ENCODE assay signal across 8 cellular contexts in the genomic region with DNA sequence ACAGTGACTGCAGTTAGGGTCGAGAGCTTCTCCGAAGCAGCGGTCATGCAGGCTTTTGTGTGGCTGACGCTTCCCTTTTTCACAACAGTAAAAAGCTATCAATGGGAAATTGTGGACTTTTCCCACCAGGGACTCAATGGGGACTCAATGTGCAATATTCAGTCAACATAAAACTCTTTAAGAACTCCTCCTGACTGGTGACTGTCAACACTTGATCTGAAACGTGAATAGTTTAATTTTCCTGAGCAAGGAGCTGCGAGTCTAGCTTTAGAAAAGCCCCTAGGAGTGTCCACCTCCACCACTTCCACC. TPM values are rescaled to one million over a fixed set of nuclear protein-coding genes. Genes with fewer than 3 reads are reported as not detected.
DNase-seq lines count a peak whose midpoint lies in the region; ATAC-seq and TF ChIP-seq lines count a peak whose summit lies in the region.

No MANE protein-coding gene starts in this region.

- no peak for ATAC-seq in Right ventricle myocardium inferior

- H3K27ac Mint-ChIP-seq in activated T-helper 1 cell treated with anti-CD3 and anti-CD28 coated beads, Interleukin-12 subunit alpha, Interleukin-12 subunit beta, Interleukin-2, Interleukin-4 antibody, amounts not matched to agents 30 ng/mL and 10 ng/mL and 1 ng/mL, durations not matched to agents 14 hours and 24 hours and 36 hours = peak overlapping the region; percentile 63
- peak overlapping the region; percentile 73 for H3K27ac Mint-ChIP-seq in type B pancreatic cell

- TF ChIP-seq CTCF in cardiac muscle cell (IDR thresholded peaks at IDR 0.05; ENCODE audit: low read depth, low read length) (no peak), liver (IDR thresholded peaks at IDR 0.05; ENCODE audit: low read depth, low read length, missing input control) (no peak), type B pancreatic cell (conservative IDR thresholded peaks at IDR 0.05) (no peak), lower leg skin (IDR thresholded peaks at IDR 0.05) (no peak)

- H3K27ac ChIP-seq in cardiac muscle cell = no peak overlapping the region
- no peak overlapping the region for H3K27ac ChIP-seq in liver (ENCODE audit: low read depth in 1 of 2, low read length in 2 of 2)

- H3K9me3 ChIP-seq in cardiac muscle cell (ENCODE audit: low read depth) (no peaks in the 10 kb centered on the region), liver (ENCODE audit: control insufficient read depth in 4 of 4, low read length in 3 of 4) (no peaks in the 10 kb centered on the region)

- peak overlapping the region; percentile 83 for H3K4me3 Mint-ChIP-seq in activated T-helper 1 cell treated with anti-CD3 and anti-CD28 coated beads, Interleukin-12 subunit alpha, Interleukin-12 subunit beta, Interleukin-2, Interleukin-4 antibody, amounts not matched to agents 30 ng/mL and 10 ng/mL and 1 ng/mL, durations not matched to agents 14 hours and 24 hours and 36 hours
- H3K4me3 Mint-ChIP-seq in type B pancreatic cell = peak overlapping the region; percentile 78

- H3K36me3 ChIP-seq in cardiac muscle cell (no peaks in the 10 kb centered on the region), liver (ENCODE audit: control insufficient read depth in 4 of 4, insufficient read depth in 3 of 4, low read depth in 1 of 4, low read length in 3 of 4) (peaks cover 0 to 8% (median 5%) of the 10 kb centered on the region in 4 donors)

- peaks cover 19% of the 10 kb centered on the region for H3K36me3 Mint-ChIP-seq in activated T-helper 1 cell treated with anti-CD3 and anti-CD28 coated beads, Interleukin-12 subunit alpha, Interleukin-12 subunit beta, Interleukin-2, Interleukin-4 antibody, amounts not matched to agents 30 ng/mL and 10 ng/mL and 1 ng/mL, durations not matched to agents 14 hours and 24 hours and 36 hours (ENCODE audit: low read depth)
- H3K36me3 Mint-ChIP-seq in type B pancreatic cell = no peaks in the 10 kb centered on the region

- no peaks in the 10 kb centered on the region for H3K9me3 Mint-ChIP-seq in activated T-helper 1 cell treated with anti-CD3 and anti-CD28 coated beads, Interleukin-12 subunit alpha, Interleukin-12 subunit beta, Interleukin-2, Interleukin-4 antibody, amounts not matched to agents 30 ng/mL and 10 ng/mL and 1 ng/mL, durations not matched to agents 14 hours and 24 hours and 36 hours
- H3K9me3 Mint-ChIP-seq in type B pancreatic cell = no peaks in the 10 kb centered on the region

- H3K27me3 ChIP-seq in cardiac muscle cell = peaks cover 18% of the 10 kb centered on the region
- H3K27me3 ChIP-seq in liver (ENCODE audit: control insufficient read depth in 4 of 4, insufficient read depth in 4 of 4, low read length in 3 of 4) = peaks cover 0 to 2% (median 0%) of the 10 kb centered on the region in 4 donors

- H3K4me3 ChIP-seq in cardiac muscle cell = peak overlapping the region; percentile 58
- H3K4me3 ChIP-seq in liver (ENCODE audit: low read depth in 1 of 3, low read length in 3 of 3) = peak overlapping the region in 2 of 3 donors; percentile 78 to 91
- no peak overlapping the region for H3K4me3 ChIP-seq in lower leg skin (ENCODE audit: low read depth, poor library complexity, severe bottlenecking)

- H3K27me3 Mint-ChIP-seq in activated T-helper 1 cell treated with anti-CD3 and anti-CD28 coated beads, Interleukin-12 subunit alpha, Interleukin-12 subunit beta, Interleukin-2, Interleukin-4 antibody, amounts not matched to agents 30 ng/mL and 10 ng/mL and 1 ng/mL, durations not matched to agents 14 hours and 24 hours and 36 hours (ENCODE audit: insufficient read depth) = peaks cover 8% of the 10 kb centered on the region
- H3K27me3 Mint-ChIP-seq in type B pancreatic cell = no peaks in the 10 kb centered on the region

- H3K9ac ChIP-seq in liver (ENCODE audit: low read depth in 1 of 2, low read length in 2 of 2) = no peak overlapping the region

- TF ChIP-seq RAD21 in liver (IDR thresholded peaks at IDR 0.05) = no peak

- DNase-seq in cardiac muscle cell (ENCODE audit: low read depth in 1 of 2, low spot score in 1 of 2) = no peak
- DNase-seq in Right ventricle myocardium inferior (ENCODE audit: missing footprints) = no peak
- no peak for DNase-seq in activated T-helper 1 cell treated with anti-CD3 and anti-CD28 coated beads, Interleukin-12 subunit alpha, Interleukin-12 subunit beta, Interleukin-2, Interleukin-4 antibody, amounts not matched to agents 30 ng/mL and 10 ng/mL and 1 ng/mL, durations not matched to agents 14 hours and 24 hours and 36 hours (ENCODE audit: low spot score)
- no peak for DNase-seq in type B pancreatic cell (ENCODE audit: extremely low spot score, unreplicated experiment)
- DNase-seq in mesenteric fat pad (ENCODE audit: low spot score) = no peak
- no peak for DNase-seq in lower leg skin (ENCODE audit: low spot score in 2 of 2)
- no peak for DNase-seq in amniotic stem cell (lab: John Stamatoyannopoulos, UW)

- H3K4me1 ChIP-seq in cardiac muscle cell (ENCODE audit: low read depth) (peaks cover 14% of the 10 kb centered on the region), liver (ENCODE audit: control insufficient read depth in 4 of 4, insufficient read depth in 4 of 4, low read length in 3 of 4) (peaks cover 13 to 29% (median 20%) of the 10 kb centered on the region in 4 donors)

- TF ChIP-seq POLR2A in lower leg skin (IDR thresholded peaks at IDR 0.05) = no peak

- H3K4me1 Mint-ChIP-seq in activated T-helper 1 cell treated with anti-CD3 and anti-CD28 coated beads, Interleukin-12 subunit alpha, Interleukin-12 subunit beta, Interleukin-2, Interleukin-4 antibody, amounts not matched to agents 30 ng/mL and 10 ng/mL and 1 ng/mL, durations not matched to agents 14 hours and 24 hours and 36 hours (ENCODE audit: low read depth) = peaks cover 6% of the 10 kb centered on the region
- peaks cover 7% of the 10 kb centered on the region for H3K4me1 Mint-ChIP-seq in type B pancreatic cell (ENCODE audit: unreplicated experiment)

- 85% methylated on average over 6 of the region's 6 CpGs for WGBS in liver
- WGBS in lower leg skin, 2 donors = 69 to 85% methylated on average over 6 of the region's 6 CpGs

- intact Hi-C loops in Right ventricle myocardium inferior (cut with DNase I) = loop anchor here (5.0 kb wide), 2 partner anchors 254 to 421 kb away; a partner anchor contains a TSS
- intact Hi-C loops in activated T-helper 1 cell treated with anti-CD3 and anti-CD28 coated beads, Interleukin-12 subunit alpha, Interleukin-12 subunit beta, Interleukin-2, Interleukin-4 antibody, amounts not matched to agents 30 ng/mL and 10 ng/mL and 1 ng/mL, durations not matched to agents 14 hours and 24 hours and 36 hours (cut with micrococcal nuclease) = loop anchor here (2.0 to 10.0 kb wide), 4 partner anchors 25 to 1323 kb away; a partner anchor contains a TSS
- intact Hi-C loops in lower leg skin (cut with DNase I; ENCODE audit: low total_unique reads) = no loop called here

TF ChIP-seq in liver, 16 proteins besides CTCF, POLR2A, EP300 and RAD21 (continues in another document):
- TF ChIP-seq JUND (IDR thresholded peaks at IDR 0.05) = no peak
- TF ChIP-seq, protein P1, sequence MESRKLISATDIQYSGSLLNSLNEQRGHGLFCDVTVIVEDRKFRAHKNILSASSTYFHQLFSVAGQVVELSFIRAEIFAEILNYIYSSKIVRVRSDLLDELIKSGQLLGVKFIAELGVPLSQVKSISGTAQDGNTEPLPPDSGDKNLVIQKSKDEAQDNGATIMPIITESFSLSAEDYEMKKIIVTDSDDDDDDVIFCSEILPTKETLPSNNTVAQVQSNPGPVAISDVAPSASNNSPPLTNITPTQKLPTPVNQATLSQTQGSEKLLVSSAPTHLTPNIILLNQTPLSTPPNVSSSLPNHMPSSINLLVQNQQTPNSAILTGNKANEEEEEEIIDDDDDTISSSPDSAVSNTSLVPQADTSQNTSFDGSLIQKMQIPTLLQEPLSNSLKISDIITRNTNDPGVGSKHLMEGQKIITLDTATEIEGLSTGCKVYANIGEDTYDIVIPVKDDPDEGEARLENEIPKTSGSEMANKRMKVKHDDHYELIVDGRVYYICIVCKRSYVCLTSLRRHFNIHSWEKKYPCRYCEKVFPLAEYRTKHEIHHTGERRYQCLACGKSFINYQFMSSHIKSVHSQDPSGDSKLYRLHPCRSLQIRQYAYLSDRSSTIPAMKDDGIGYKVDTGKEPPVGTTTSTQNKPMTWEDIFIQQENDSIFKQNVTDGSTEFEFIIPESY (IDR thresholded peaks at IDR 0.05) = no peak
- TF ChIP-seq EGR1 (IDR thresholded peaks at IDR 0.05; ENCODE audit: low read depth in 2 of 2) = no peak
- no peak for TF ChIP-seq FOXA2 (IDR thresholded peaks at IDR 0.05)
- TF ChIP-seq, protein P2, sequence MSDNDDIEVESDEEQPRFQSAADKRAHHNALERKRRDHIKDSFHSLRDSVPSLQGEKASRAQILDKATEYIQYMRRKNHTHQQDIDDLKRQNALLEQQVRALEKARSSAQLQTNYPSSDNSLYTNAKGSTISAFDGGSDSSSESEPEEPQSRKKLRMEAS (IDR thresholded peaks at IDR 0.05) = no peak
- no peak for TF ChIP-seq YY1 (IDR thresholded peaks at IDR 0.05)
- TF ChIP-seq FOXA1 (IDR thresholded peaks at IDR 0.05) = no peak
- no peak for TF ChIP-seq HNF4A (conservative IDR thresholded peaks at IDR 0.05)
- TF ChIP-seq GABPA (IDR thresholded peaks at IDR 0.05 in 1 of 2, conservative IDR thresholded peaks at IDR 0.05 in 1 of 2) = no peak
- no peak for TF ChIP-seq NR2F2 (IDR thresholded peaks at IDR 0.05)
- TF ChIP-seq HNF4G (IDR thresholded peaks at IDR 0.05) = no peak

RNA-seq across cellular contexts. Expression of a gene that starts 28.7 kb away (rescaled TPM):
- total RNA-seq in cardiac muscle cell = 30.5 and 56.4 TPM in 2 replicates
- 34.8 and 36.3 TPM in 2 replicates for polyA plus RNA-seq in cardiac muscle cell
- 47.3 TPM for total RNA-seq in Right ventricle myocardium inferior
- 59.6 and 62.0 TPM in 2 replicates for total RNA-seq in activated T-helper 1 cell treated with anti-CD3 and anti-CD28 coated beads, Interleukin-12 subunit alpha, Interleukin-12 subunit beta, Interleukin-2, Interleukin-4 antibody, amounts not matched to agents 30 ng/mL and 10 ng/mL and 1 ng/mL, durations not matched to agents 14 hours and 24 hours and 36 hours
- 10 to 100 TPM; 19.9 to 23.9 TPM for total RNA-seq in liver
- polyA plus RNA-seq in liver = 10 to 100 TPM; 12.4 to 17.2 TPM
- 62.9 and 64.6 TPM in 2 replicates for total RNA-seq in type B pancreatic cell (ENCODE audit: low replicate concordance)
- total RNA-seq in mesenteric fat pad = 58.5 TPM
- total RNA-seq in lower leg skin = 10 to 100 TPM; 49.5 to 87.5 (median 59.0) TPM

RNA-seq across cellular contexts. Expression of a gene that starts 52.5 kb away (rescaled TPM):
- 11.3 and 15.3 TPM in 2 replicates for total RNA-seq in cardiac muscle cell
- 4.8 and 5.7 TPM in 2 replicates for polyA plus RNA-seq in cardiac muscle cell
- 1.1 TPM for total RNA-seq in Right ventricle myocardium inferior
- 2.3 and 3.0 TPM in 2 replicates for total RNA-seq in activated T-helper 1 cell treated with anti-CD3 and anti-CD28 coated beads, Interleukin-12 subunit alpha, Interleukin-12 subunit beta, Interleukin-2, Interleukin-4 antibody, amounts not matched to agents 30 ng/mL and 10 ng/mL and 1 ng/mL, durations not matched to agents 14 hours and 24 hours and 36 hours
- total RNA-seq in liver = 1 to 10 TPM in 1 of 2 donors, under 1 TPM in 1; 0.65 to 1.0 TPM
- polyA plus RNA-seq in liver = under 1 TPM; 0.31 to 0.68 TPM
- 6.4 and 8.0 TPM in 2 replicates for total RNA-seq in type B pancreatic cell (ENCODE audit: low replicate concordance)
- total RNA-seq in mesenteric fat pad = 1.1 TPM
- 1 to 10 TPM; 4.8 to 7.1 (median 5.8) TPM for total RNA-seq in lower leg skin
